17 cellular contexts compared by ENCODE assay signal in genomic region chr3:102687851-102688555, GRCh38.
A peak's percentile ranks its signal among the peaks of the same experiment; 100 is the strongest.
DNase-seq lines count a peak whose midpoint lies in the region; ATAC-seq and TF ChIP-seq lines count a peak whose summit lies in the region.
"Had no signal": no experiment of that assay in that cellular context is flagged by ENCODE, and none has a peak within 500 bp of the region (broad histone marks: within the 10 kb centered on the region; RNA-seq: fewer than 3 reads in every experiment).

No MANE protein-coding gene starts in this region.

- no peaks in the 10 kb centered on the region for H3K79me2 ChIP-seq in mesendoderm (ENCODE audit: control insufficient read depth, insufficient read depth, low read length)
- no peaks in the 10 kb centered on the region for H3K79me2 ChIP-seq in hepatocyte

- intact Hi-C loops in vagina (cut with DNase I) = no loop called here

- POLR2A ChIA-PET in WTC11 (lab: Charles Lee) = no interaction called here

- WGBS in mesendoderm (ENCODE audit: extremely low coverage, insufficient coverage, low lambda C conversion rate) = no CpG with 5 or more reads among the region's 4 CpGs
- 54% methylated on average over 4 of the region's 4 CpGs for WGBS in hepatocyte (ENCODE audit: low lambda C conversion rate, missing lambda C conversion rate)

- DNase-seq in ELF-1 (ENCODE audit: low read depth, low spot score) = peak; percentile 56
- peak; percentile 38 for DNase-seq in WTC11 (ENCODE audit: low spot score)
- peak; percentile 66 for DNase-seq in mesendoderm
- DNase-seq in NK-92 (lab: John Stamatoyannopoulos, UW; ENCODE audit: unreplicated experiment) = no peak
- DNase-seq in vagina (ENCODE audit: extremely low spot score in 2 of 2) = no peak
- no peak for DNase-seq in hepatocyte (ENCODE audit: low spot score)
- DNase-seq: CD8-positive, alpha-beta memory T cell; NCI-H1105; NCI-H1930; NCI-H2171 treated with DMSO at 0.1 percent for 48 hours; NCI-H510A; NCI-H774; SHP77; SK-N-SH had no signal

- H2BK15ac ChIP-seq in mesendoderm (replicated peaks; ENCODE audit: low read depth) = no peak overlapping the region

- no peaks in the 10 kb centered on the region; the same call in none of the 2 replicates for H3K27me3 Mint-ChIP-seq in WTC11 (ENCODE audit: low read depth)

- no peak overlapping the region for H2AK5ac ChIP-seq in mesendoderm (ENCODE audit: low read length)

- H4K20me1 ChIP-seq in hepatocyte (ENCODE audit: insufficient read depth, poor library complexity, severe bottlenecking) = no peaks in the 10 kb centered on the region
- H4K20me1 ChIP-seq: BLaER1 treated with 17β-estradiol and CSF1 and Interleukin-3, amounts not matched to agents 10 nM and 100 nM had no signal

- no peak for TF ChIP-seq POLR2A in vagina (IDR thresholded peaks at IDR 0.05)

- peak overlapping the region; percentile 22; the same call in 1 of the 2 replicates for H3K4me3 ChIP-seq in HUES6 (ENCODE audit: low read depth, low read length)
- H3K4me3 ChIP-seq in mesendoderm (ENCODE audit: low read length) = no peak overlapping the region
- no peak overlapping the region for H3K4me3 ChIP-seq in vagina
- H3K4me3 ChIP-seq in hepatocyte = no peak overlapping the region
- H3K4me3 ChIP-seq: BLaER1 treated with 17β-estradiol and CSF1 and Interleukin-3, amounts not matched to agents 10 nM and 100 nM had no signal

- H3K4me1 Mint-ChIP-seq in WTC11 = peaks cover 26% of the 10 kb centered on the region
- H3K4me1 Mint-ChIP-seq: CD8-positive, alpha-beta memory T cell had no signal

- no peak overlapping the region for H3K4ac ChIP-seq in mesendoderm (ENCODE audit: low read depth, low read length)

- ATAC-seq in WTC11 = peak; percentile 66

- no peak overlapping the region for H3K56ac ChIP-seq in mesendoderm (ENCODE audit: low read length)

- no peak overlapping the region for H4K8ac ChIP-seq in mesendoderm (ENCODE audit: low read depth, low read length)

- CTCF ChIA-PET in WTC11 (lab: Charles Lee) = no interaction called here

- no peaks in the 10 kb centered on the region for H3K79me1 ChIP-seq in mesendoderm (ENCODE audit: low read length)

- H3K9ac ChIP-seq in HUES6 (ENCODE audit: low read length) = no peak overlapping the region
- H3K9ac ChIP-seq in mesendoderm (ENCODE audit: low read length) = no peak overlapping the region
- H3K9ac ChIP-seq: BLaER1 treated with 17β-estradiol and CSF1 and Interleukin-3, amounts not matched to agents 10 nM and 100 nM; SK-N-SH had no signal

- no peak overlapping the region for H3K18ac ChIP-seq in mesendoderm (ENCODE audit: low read length)

- peak overlapping the region; percentile 0; the same call in 1 of the 2 replicates for H3K4me3 Mint-ChIP-seq in WTC11
- H3K4me3 Mint-ChIP-seq: CD8-positive, alpha-beta memory T cell had no signal

- H3K36me3 Mint-ChIP-seq in WTC11 = peaks cover 18% of the 10 kb centered on the region
- H3K36me3 Mint-ChIP-seq: CD8-positive, alpha-beta memory T cell had no signal

- H3K27ac Mint-ChIP-seq in WTC11 = peak overlapping the region; percentile 62
- H3K27ac Mint-ChIP-seq: CD8-positive, alpha-beta memory T cell had no signal

- H3K4me2 ChIP-seq in mesendoderm (ENCODE audit: low read length) (no peak overlapping the region), hepatocyte (no peak overlapping the region)
- H3K4me2 ChIP-seq: BLaER1 treated with 17β-estradiol and CSF1 and Interleukin-3, amounts not matched to agents 10 nM and 100 nM; SK-N-SH had no signal

- H4K5ac ChIP-seq in mesendoderm (ENCODE audit: low read length) = no peak overlapping the region

- H3K27ac ChIP-seq in HUES6 (ENCODE audit: low read depth, low read length) = peak overlapping the region; percentile 62
- H3K27ac ChIP-seq in mesendoderm (ENCODE audit: low read depth, low read length) = peak overlapping the region; percentile 57
- H3K27ac ChIP-seq in vagina = no peak overlapping the region
- no peak overlapping the region for H3K27ac ChIP-seq in hepatocyte
- H3K27ac ChIP-seq: BLaER1 treated with 17β-estradiol and CSF1 and Interleukin-3, amounts not matched to agents 10 nM and 100 nM; HL-60 had no signal

- H3K9me3 Mint-ChIP-seq in WTC11 = peaks cover 25% of the 10 kb centered on the region
- H3K9me3 Mint-ChIP-seq: CD8-positive, alpha-beta memory T cell had no signal

- peaks cover 26% of the 10 kb centered on the region for H3K4me1 ChIP-seq in HUES6 (ENCODE audit: control insufficient read depth, insufficient read depth, low read length)
- H3K4me1 ChIP-seq in mesendoderm (ENCODE audit: control insufficient read depth, low read depth, low read length) = peaks cover 3% of the 10 kb centered on the region
- no peaks in the 10 kb centered on the region for H3K4me1 ChIP-seq in vagina
- H3K4me1 ChIP-seq in hepatocyte (ENCODE audit: insufficient read depth) = no peaks in the 10 kb centered on the region
- H3K4me1 ChIP-seq: BLaER1 treated with 17β-estradiol and CSF1 and Interleukin-3, amounts not matched to agents 10 nM and 100 nM had no signal

- H2BK5ac ChIP-seq in mesendoderm (ENCODE audit: low read length) = no peak overlapping the region

- H3K27me3 ChIP-seq in HUES6 (ENCODE audit: control insufficient read depth, insufficient read depth, low read length) (no peaks in the 10 kb centered on the region), mesendoderm (ENCODE audit: insufficient read depth, low read length, poor library complexity) (no peaks in the 10 kb centered on the region), vagina (no peaks in the 10 kb centered on the region), hepatocyte (no peaks in the 10 kb centered on the region)
- H3K27me3 ChIP-seq: BLaER1 treated with 17β-estradiol and CSF1 and Interleukin-3, amounts not matched to agents 10 nM and 100 nM had no signal

- H3K36me3 ChIP-seq in HUES6 (ENCODE audit: control insufficient read depth, insufficient read depth, low read length) (no peaks in the 10 kb centered on the region), mesendoderm (ENCODE audit: control insufficient read depth, insufficient read depth, low read length) (no peaks in the 10 kb centered on the region), vagina (no peaks in the 10 kb centered on the region), hepatocyte (replicated peaks; ENCODE audit: insufficient read depth, low read depth) (no peaks in the 10 kb centered on the region)
- H3K36me3 ChIP-seq: BLaER1 treated with 17β-estradiol and CSF1 and Interleukin-3, amounts not matched to agents 10 nM and 100 nM had no signal

- TF ChIP-seq CTCF in WTC11 (IDR thresholded peaks at IDR 0.05) (no peak), vagina (IDR thresholded peaks at IDR 0.05) (no peak), hepatocyte (IDR thresholded peaks at IDR 0.05; ENCODE audit: poor library complexity) (no peak)

- H3K9me3 ChIP-seq in HUES6 (ENCODE audit: control insufficient read depth, insufficient read depth, low read depth, low read length) (peaks cover 4% of the 10 kb centered on the region; the same call in 1 of the 2 replicates), vagina (no peaks in the 10 kb centered on the region), hepatocyte (ENCODE audit: low read depth) (no peaks in the 10 kb centered on the region)
- H3K9me3 ChIP-seq: SK-N-SH had no signal

- H2BK120ac ChIP-seq in mesendoderm (ENCODE audit: low read depth, low read length) = no peak overlapping the region

- no peaks in the 10 kb centered on the region for H3K9me2 ChIP-seq in hepatocyte (replicated peaks; ENCODE audit: insufficient read depth)
- H3K9me2 ChIP-seq: SK-N-SH had no signal

- no peak overlapping the region for H3K23ac ChIP-seq in mesendoderm (ENCODE audit: low read length)

- no peak overlapping the region for H2AFZ ChIP-seq in hepatocyte

TF ChIP-seq in WTC11, 78 proteins besides CTCF, POLR2A, EP300 and RAD21:
- TF ChIP-seq ZNF423 (CRISPR knock-in tag; IDR thresholded peaks at IDR 0.05) (peak; percentile 99), EMX1 (CRISPR knock-in tag; IDR thresholded peaks at IDR 0.05) (no peak)

Comparison
In these comparisons a context has a peak if more than half of its experiments do, and no peak if none do; other contexts are left out.
1. DNase-seq: peak in ELF-1 (single experiment), WTC11 (single experiment) and mesendoderm (single experiment); none in NK-92 (single experiment), vagina (0 of 2) and hepatocyte (single experiment).
2. H3K27ac ChIP-seq: peak in HUES6 (single experiment) and mesendoderm (single experiment); none in vagina (single experiment) and hepatocyte (single experiment).